Comparison of ENCODE assay signal across 1 cellular context in the genomic region with DNA sequence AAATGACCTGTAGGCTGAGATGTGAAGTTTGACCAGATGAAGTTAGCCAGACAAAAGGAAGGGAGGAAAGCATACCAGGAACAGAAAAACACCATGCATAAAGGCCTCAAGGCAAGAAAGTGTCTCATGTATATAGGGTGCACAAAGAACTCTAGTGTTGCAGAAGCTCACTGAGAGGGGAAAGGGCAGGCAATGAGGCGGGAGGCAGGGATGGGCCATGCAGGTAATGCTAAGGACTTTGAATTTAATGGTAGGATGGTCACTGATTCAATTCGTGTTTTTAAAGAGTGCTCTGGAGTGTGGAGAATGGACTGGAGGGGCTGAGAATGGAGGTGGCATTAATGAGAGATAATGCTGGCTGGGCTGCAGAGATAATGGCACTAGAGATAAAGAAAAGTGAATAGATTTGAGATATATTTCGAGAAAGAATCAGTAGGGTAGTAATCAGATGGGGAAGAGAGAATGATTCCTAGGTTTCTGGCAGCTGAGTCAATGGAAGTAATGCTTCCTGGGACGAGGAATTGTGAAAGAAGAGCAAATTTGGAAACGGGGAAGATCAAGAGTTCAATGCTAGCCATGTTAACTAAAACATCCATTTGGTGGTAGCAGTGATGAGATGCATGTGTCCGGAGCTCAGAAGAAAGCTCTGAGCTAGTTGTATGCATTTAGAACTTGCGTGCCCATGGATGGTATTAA.
TF ChIP-seq lines count a peak whose summit lies in the region.

No MANE protein-coding gene starts in this region.

TF ChIP-seq in IMR-90, 13 proteins besides CTCF, POLR2A, EP300 and RAD21:
- no peak for TF ChIP-seq RCOR1 (IDR thresholded peaks at IDR 0.05; ENCODE audit: insufficient replicate concordance, low read length)
- no peak for TF ChIP-seq FOS (IDR thresholded peaks at IDR 0.05; ENCODE audit: low read depth, low read length)
- TF ChIP-seq MAZ (IDR thresholded peaks at IDR 0.05; ENCODE audit: borderline replicate concordance, low read depth, low read length): no peak
- no peak for TF ChIP-seq SMC3 (IDR thresholded peaks at IDR 0.05; ENCODE audit: low read depth, low read length)
- TF ChIP-seq CHD1 (IDR thresholded peaks at IDR 0.05; ENCODE audit: low read depth, low read length): no peak
- no peak for TF ChIP-seq MXI1 (IDR thresholded peaks at IDR 0.05; ENCODE audit: borderline replicate concordance, low read depth, low read length)
- TF ChIP-seq BHLHE40 (IDR thresholded peaks at IDR 0.05; ENCODE audit: low read depth, low read length): no peak
- no peak for TF ChIP-seq NFE2L2 (IDR thresholded peaks at IDR 0.05; ENCODE audit: low read depth, low read length)
- no peak for TF ChIP-seq CEBPB (IDR thresholded peaks at IDR 0.05; ENCODE audit: low read depth, low read length)
- TF ChIP-seq, protein P1, sequence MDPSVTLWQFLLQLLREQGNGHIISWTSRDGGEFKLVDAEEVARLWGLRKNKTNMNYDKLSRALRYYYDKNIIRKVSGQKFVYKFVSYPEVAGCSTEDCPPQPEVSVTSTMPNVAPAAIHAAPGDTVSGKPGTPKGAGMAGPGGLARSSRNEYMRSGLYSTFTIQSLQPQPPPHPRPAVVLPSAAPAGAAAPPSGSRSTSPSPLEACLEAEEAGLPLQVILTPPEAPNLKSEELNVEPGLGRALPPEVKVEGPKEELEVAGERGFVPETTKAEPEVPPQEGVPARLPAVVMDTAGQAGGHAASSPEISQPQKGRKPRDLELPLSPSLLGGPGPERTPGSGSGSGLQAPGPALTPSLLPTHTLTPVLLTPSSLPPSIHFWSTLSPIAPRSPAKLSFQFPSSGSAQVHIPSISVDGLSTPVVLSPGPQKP (IDR thresholded peaks at IDR 0.05; ENCODE audit: borderline replicate concordance, low read depth, low read length): no peak
- no peak for TF ChIP-seq RFX5 (IDR thresholded peaks at IDR 0.05; ENCODE audit: low read depth, low read length)
- TF ChIP-seq MAFK (IDR thresholded peaks at IDR 0.05; ENCODE audit: low read depth, low read length): no peak
- TF ChIP-seq, protein P2, sequence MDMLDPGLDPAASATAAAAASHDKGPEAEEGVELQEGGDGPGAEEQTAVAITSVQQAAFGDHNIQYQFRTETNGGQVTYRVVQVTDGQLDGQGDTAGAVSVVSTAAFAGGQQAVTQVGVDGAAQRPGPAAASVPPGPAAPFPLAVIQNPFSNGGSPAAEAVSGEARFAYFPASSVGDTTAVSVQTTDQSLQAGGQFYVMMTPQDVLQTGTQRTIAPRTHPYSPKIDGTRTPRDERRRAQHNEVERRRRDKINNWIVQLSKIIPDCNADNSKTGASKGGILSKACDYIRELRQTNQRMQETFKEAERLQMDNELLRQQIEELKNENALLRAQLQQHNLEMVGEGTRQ (IDR thresholded peaks at IDR 0.05; ENCODE audit: low read depth, low read length): no peak
